In genomic region chr4:165398570-165398969, GRCh38 we compare ENCODE assay signal across 8 cellular contexts.
DNase-seq lines count a peak whose midpoint lies in the region; ATAC-seq lines count a peak whose summit lies in the region.

No MANE protein-coding gene starts in this region.

- no peaks in the 10 kb centered on the region for H3K36me3 Mint-ChIP-seq in memory B cell

- ATAC-seq in GM18867 (IDR thresholded peaks at IDR 0.05; ENCODE audit: unreplicated experiment) (peak; percentile 79), memory B cell (ENCODE audit: low read depth) (peak; percentile 51), HG02759 (IDR thresholded peaks at IDR 0.05; ENCODE audit: unreplicated experiment) (no peak), GM21619 (IDR thresholded peaks at IDR 0.05; ENCODE audit: unreplicated experiment) (no peak)

- H3K4me1 Mint-ChIP-seq in memory B cell: no peaks in the 10 kb centered on the region

- no peak overlapping the region for H3K27ac Mint-ChIP-seq in memory B cell

- H3K27me3 Mint-ChIP-seq in memory B cell: peaks cover 2% of the 10 kb centered on the region

- peak; percentile 91 for DNase-seq in NCI-H1105 treated with DMSO at 0.1 percent for 48 hours (lab: John Stamatoyannopoulos, UW)
- DNase-seq in SW480 (ENCODE audit: low spot score): peak; percentile 5
- DNase-seq in memory B cell (ENCODE audit: low spot score in 2 of 2): no peak
- no peak for DNase-seq in T1000 (lab: John Stamatoyannopoulos, UW)
- no peak for DNase-seq in UCSD-AML1 (lab: John Stamatoyannopoulos, UW; ENCODE audit: unreplicated experiment)

- H3K4me3 Mint-ChIP-seq in memory B cell: no peak overlapping the region

- no peaks in the 10 kb centered on the region for H3K9me3 Mint-ChIP-seq in memory B cell

Comparison
In these comparisons a context has a peak if more than half of its experiments do, and no peak if none do; other contexts are left out.
1. ATAC-seq: peak in GM18867 (single experiment) and memory B cell (single experiment); none in HG02759 (single experiment) and GM21619 (single experiment).
2. DNase-seq: peak in NCI-H1105 treated with DMSO at 0.1 percent for 48 hours (single experiment) and SW480 (single experiment); none in memory B cell (0 of 2), T1000 (single experiment) and UCSD-AML1 (single experiment).